ENCODE assay signal across 15 cellular contexts in genomic region chr3:13869944-13870343, GRCh38. TPM values are rescaled to one million over a fixed set of nuclear protein-coding genes. Genes with fewer than 3 reads are reported as not detected.
"Had no signal": no experiment of that assay in that cellular context is flagged by ENCODE, and none has a peak within 500 bp of the region (broad histone marks: within the 10 kb centered on the region; RNA-seq: fewer than 3 reads in every experiment).

No MANE protein-coding gene starts in this region.

- H3K27ac Mint-ChIP-seq: activated naive CD4-positive, alpha-beta T cell treated with anti-CD3 and anti-CD28 coated beads, Interleukin-2, amount 10 ng/mL, durations not matched to agents 7 days and 5 days; activated T-helper 1 cell treated with anti-CD3 and anti-CD28 coated beads, Interleukin-12 subunit alpha, Interleukin-12 subunit beta, Interleukin-2, Interleukin-4 antibody, amounts not matched to agents 30 ng/mL and 10 ng/mL and 1 ng/mL, durations not matched to agents 14 hours and 24 hours and 36 hours had no signal

- H3K4me3 Mint-ChIP-seq: activated naive CD4-positive, alpha-beta T cell treated with anti-CD3 and anti-CD28 coated beads, Interleukin-2, amount 10 ng/mL, durations not matched to agents 7 days and 5 days; activated T-helper 1 cell treated with anti-CD3 and anti-CD28 coated beads, Interleukin-12 subunit alpha, Interleukin-12 subunit beta, Interleukin-2, Interleukin-4 antibody, amounts not matched to agents 30 ng/mL and 10 ng/mL and 1 ng/mL, durations not matched to agents 14 hours and 24 hours and 36 hours had no signal

- H3K9me3 Mint-ChIP-seq: activated T-helper 1 cell treated with anti-CD3 and anti-CD28 coated beads, Interleukin-12 subunit alpha, Interleukin-12 subunit beta, Interleukin-2, Interleukin-4 antibody, amounts not matched to agents 30 ng/mL and 10 ng/mL and 1 ng/mL, durations not matched to agents 14 hours and 24 hours and 36 hours had no signal

- DNase-seq: activated CD4-positive, CD25-positive, alpha-beta regulatory T cell treated with anti-CD3 and anti-CD28 coated beads, Interleukin-2, amount 50 U/mL, for 72 hours; activated CD8-positive, alpha-beta memory T cell treated with anti-CD3 and anti-CD28 coated beads for 24 hours; activated naive CD4-positive, alpha-beta T cell treated with anti-CD3 and anti-CD28 coated beads, Interleukin-2, amount 10 ng/mL, durations not matched to agents 7 days and 5 days; glutamatergic neuron; hypothalamus; mesendoderm; stimulated activated CD4-positive, alpha-beta T cell treated with anti-CD3 and anti-CD28 coated beads, Interleukin-12 subunit alpha, Interleukin-12 subunit beta, amount 100 ng/mL, for 4 hours; stimulated activated CD4-positive, alpha-beta T cell treated with anti-CD3 and anti-CD28 coated beads, Interleukin-2, amount 100 ng/mL, for 24 hours; T-helper 9 cell had no signal

RNA-seq across cellular contexts. Expression of gene WNT7A, which starts 9.9 kb away (rescaled TPM):
- total RNA-seq: activated T-helper 1 cell treated with anti-CD3 and anti-CD28 coated beads, Interleukin-12 subunit alpha, Interleukin-12 subunit beta, Interleukin-2, Interleukin-4 antibody, amounts not matched to agents 30 ng/mL and 10 ng/mL and 1 ng/mL, durations not matched to agents 14 hours and 24 hours and 36 hours; cardiac muscle cell; esophagus muscularis mucosa; liver; SK-MEL-5; thoracic aorta had no signal
